In the genomic region with DNA sequence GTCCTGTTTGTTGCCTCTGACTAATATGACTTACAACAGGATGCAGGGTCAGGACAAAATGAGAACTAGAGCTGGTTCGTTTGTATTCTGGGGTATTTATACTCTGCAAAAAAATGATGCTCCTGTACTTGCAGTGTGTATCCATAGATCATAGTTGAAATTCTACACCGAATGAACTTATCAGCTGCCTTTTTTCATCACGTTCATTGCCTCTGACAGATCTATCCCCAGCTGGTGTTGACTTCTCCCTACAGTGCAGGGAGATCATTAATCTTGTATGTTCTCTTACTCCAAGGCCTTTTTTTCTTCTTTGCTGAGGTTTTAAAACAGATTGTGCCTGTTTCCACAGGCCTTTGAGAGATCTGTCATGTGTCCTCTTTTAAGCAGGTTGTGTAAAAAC, we compare ENCODE assay signal across 1 cellular context.
TF ChIP-seq lines count a peak whose summit lies in the region.

No MANE protein-coding gene starts in this region.

TF ChIP-seq in K562, 482 proteins besides CTCF, POLR2A, EP300 and RAD21 (continued from another document):
- TF ChIP-seq, protein P1, sequence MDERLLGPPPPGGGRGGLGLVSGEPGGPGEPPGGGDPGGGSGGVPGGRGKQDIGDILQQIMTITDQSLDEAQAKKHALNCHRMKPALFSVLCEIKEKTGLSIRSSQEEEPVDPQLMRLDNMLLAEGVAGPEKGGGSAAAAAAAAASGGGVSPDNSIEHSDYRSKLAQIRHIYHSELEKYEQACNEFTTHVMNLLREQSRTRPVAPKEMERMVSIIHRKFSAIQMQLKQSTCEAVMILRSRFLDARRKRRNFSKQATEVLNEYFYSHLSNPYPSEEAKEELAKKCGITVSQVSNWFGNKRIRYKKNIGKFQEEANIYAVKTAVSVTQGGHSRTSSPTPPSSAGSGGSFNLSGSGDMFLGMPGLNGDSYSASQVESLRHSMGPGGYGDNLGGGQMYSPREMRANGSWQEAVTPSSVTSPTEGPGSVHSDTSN (CRISPR knock-in tag; IDR thresholded peaks at IDR 0.05; ENCODE audit: low read depth): no peak
- TF ChIP-seq, protein P1 (tag; conservative IDR thresholded peaks at IDR 0.05; ENCODE audit: low read depth): peak; percentile 92
- TF ChIP-seq MEIS2 (IDR thresholded peaks at IDR 0.05; ENCODE audit: partially characterized antibody): peak; percentile 59
- no peak for TF ChIP-seq SMARCA4 (IDR thresholded peaks at IDR 0.05)
- TF ChIP-seq ZFX (CRISPR knock-in tag; IDR thresholded peaks at IDR 0.05): no peak
- TF ChIP-seq, protein P2, sequence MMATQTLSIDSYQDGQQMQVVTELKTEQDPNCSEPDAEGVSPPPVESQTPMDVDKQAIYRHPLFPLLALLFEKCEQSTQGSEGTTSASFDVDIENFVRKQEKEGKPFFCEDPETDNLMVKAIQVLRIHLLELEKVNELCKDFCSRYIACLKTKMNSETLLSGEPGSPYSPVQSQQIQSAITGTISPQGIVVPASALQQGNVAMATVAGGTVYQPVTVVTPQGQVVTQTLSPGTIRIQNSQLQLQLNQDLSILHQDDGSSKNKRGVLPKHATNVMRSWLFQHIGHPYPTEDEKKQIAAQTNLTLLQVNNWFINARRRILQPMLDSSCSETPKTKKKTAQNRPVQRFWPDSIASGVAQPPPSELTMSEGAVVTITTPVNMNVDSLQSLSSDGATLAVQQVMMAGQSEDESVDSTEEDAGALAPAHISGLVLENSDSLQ (IDR thresholded peaks at IDR 0.05): peak; percentile 48; the same call in 1 of the 2 replicates
- TF ChIP-seq ZC3H8 (IDR thresholded peaks at IDR 0.05): 0 out of 2 replicates have a peak, but pooled peaks have one; percentile 51
- TF ChIP-seq, protein P3, sequence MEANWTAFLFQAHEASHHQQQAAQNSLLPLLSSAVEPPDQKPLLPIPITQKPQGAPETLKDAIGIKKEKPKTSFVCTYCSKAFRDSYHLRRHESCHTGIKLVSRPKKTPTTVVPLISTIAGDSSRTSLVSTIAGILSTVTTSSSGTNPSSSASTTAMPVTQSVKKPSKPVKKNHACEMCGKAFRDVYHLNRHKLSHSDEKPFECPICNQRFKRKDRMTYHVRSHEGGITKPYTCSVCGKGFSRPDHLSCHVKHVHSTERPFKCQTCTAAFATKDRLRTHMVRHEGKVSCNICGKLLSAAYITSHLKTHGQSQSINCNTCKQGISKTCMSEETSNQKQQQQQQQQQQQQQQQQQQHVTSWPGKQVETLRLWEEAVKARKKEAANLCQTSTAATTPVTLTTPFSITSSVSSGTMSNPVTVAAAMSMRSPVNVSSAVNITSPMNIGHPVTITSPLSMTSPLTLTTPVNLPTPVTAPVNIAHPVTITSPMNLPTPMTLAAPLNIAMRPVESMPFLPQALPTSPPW (CRISPR knock-in tag; IDR thresholded peaks at IDR 0.05): 0 out of 2 replicates have a peak, but pooled peaks have one; percentile 0
- no peak for TF ChIP-seq KDM5B (IDR thresholded peaks at IDR 0.05; ENCODE audit: insufficient replicate concordance, low read depth, low read length)
